In the genomic region with DNA sequence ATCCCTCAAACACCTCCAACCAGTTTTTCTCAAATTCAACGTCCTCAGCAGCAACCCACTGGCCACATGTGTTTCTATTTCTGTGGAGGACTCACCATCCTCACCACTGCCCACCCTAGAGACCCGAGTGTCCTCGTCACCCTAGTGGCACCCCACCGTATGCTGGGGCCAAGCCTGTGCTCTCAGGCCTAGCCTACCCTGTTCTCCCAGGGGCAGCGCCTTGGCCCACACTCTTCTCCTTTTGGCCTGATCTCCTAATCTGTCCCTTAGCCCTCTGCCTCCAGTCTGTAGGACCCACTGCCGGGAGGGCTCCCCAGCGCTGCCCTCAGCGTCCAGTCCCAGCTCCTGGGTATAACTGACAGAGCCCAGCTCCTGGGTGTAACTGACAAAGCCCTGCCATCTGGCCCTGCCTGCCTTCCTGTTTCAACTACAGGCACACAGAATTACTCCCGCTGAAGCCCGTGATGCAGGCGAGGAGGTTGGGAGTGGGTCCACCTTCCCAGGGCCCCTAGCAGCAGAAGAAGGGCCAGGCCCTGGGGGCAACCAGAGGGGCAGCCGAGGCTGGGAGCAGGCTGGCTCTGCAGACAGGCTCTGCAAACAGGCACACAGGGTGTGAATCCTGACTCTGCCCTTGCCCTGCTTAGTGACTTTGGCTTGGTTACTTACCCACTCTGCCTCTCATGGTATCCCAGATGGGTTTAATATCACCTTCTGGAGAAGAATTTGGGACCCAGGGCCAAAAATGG, we compare ENCODE assay signal across 10 cellular contexts. TPM values are rescaled to one million over a fixed set of nuclear protein-coding genes. Genes with fewer than 3 reads are reported as not detected.
DNase-seq lines count a peak whose midpoint lies in the region; ATAC-seq, FAIRE-seq and TF ChIP-seq lines count a peak whose summit lies in the region.
"Had no signal": no experiment of that assay in that cellular context is flagged by ENCODE, and none has a peak within 500 bp of the region (broad histone marks: within the 10 kb centered on the region; RNA-seq: fewer than 3 reads in every experiment).

No MANE protein-coding gene starts in this region.

- H4K5ac ChIP-seq in IMR-90 (ENCODE audit: low read depth, low read length), result no peak overlapping the region

- dilution Hi-C loops in IMR-90 (cut with HindIII; ENCODE audit: low sequenced_read_pairs, unreplicated experiment), result no loop called here

- H3K79me1 ChIP-seq in IMR-90 (ENCODE audit: low read depth in 1 of 2, low read length in 2 of 2), result peaks cover 2 to 16% of the 10 kb centered on the region in 2 experiments; a peak in 3 of 4 replicates

- H3K4me3 Mint-ChIP-seq in activated T-helper 17 cell treated with anti-CD3 and anti-CD28 coated beads, Interleukin-2, amount 50 U/mL, for 72 hours, result no peak overlapping the region
- H3K4me3 Mint-ChIP-seq in neural crest cell, result peak overlapping the region; percentile 80

- no peak overlapping the region for H3K56ac ChIP-seq in IMR-90 (ENCODE audit: extremely low read depth, insufficient read depth, low read length)

- no peaks in the 10 kb centered on the region for H3K36me3 Mint-ChIP-seq in activated T-helper 17 cell treated with anti-CD3 and anti-CD28 coated beads, Interleukin-2, amount 50 U/mL, for 72 hours (ENCODE audit: low read depth)
- no peaks in the 10 kb centered on the region for H3K36me3 Mint-ChIP-seq in neural crest cell (ENCODE audit: low read depth)

- no peak overlapping the region for H2AK9ac ChIP-seq in IMR-90 (replicated peaks; ENCODE audit: low read depth, low read length, poor library complexity)

- WGBS in IMR-90 (ENCODE audit: extremely low coverage in 2 of 2, insufficient read length in 1 of 2), 2 experiments, result 82% methylated on average over 6 of the region's 12 CpGs; no CpG with 5 or more reads in 1 of the 2 experiments

- no peak for TF ChIP-seq CTCF in IMR-90 (conservative IDR thresholded peaks at IDR 0.05; ENCODE audit: low read depth, low read length)
- no peak for TF ChIP-seq CTCF in neural crest cell (conservative IDR thresholded peaks at IDR 0.05)

- DNase-seq in DMS153 (lab: John Stamatoyannopoulos, UW) (peak; percentile 30), DMS153 treated with DMSO at 0.1 percent for 48 hours (lab: John Stamatoyannopoulos, UW; ENCODE audit: unreplicated experiment) (no peak), IMR-90 (no peak), neural crest cell (ENCODE audit: low read depth, low spot score) (no peak), RCC 7860 (ENCODE audit: low spot score) (no peak)
- DNase-seq in stimulated activated CD4-positive, alpha-beta T cell treated with anti-CD3 and anti-CD28 coated beads, Interleukin-4, amount 100 ng/mL, for 4 hours, result no peak
- DNase-seq: activated T-cell treated with anti-CD3 and anti-CD28 coated beads, Interleukin-2, amount 50 U/mL, for 48 hours had no signal

- H3K9me3 ChIP-seq in IMR-90 (ENCODE audit: control insufficient read depth, insufficient read depth, low read length), result no peaks in the 10 kb centered on the region

- POLR2A ChIA-PET in IMR-90 (lab: Charles Lee; ENCODE audit: unreplicated experiment), result no interaction called here

- no peaks in the 10 kb centered on the region for H4K20me1 ChIP-seq in IMR-90 (ENCODE audit: insufficient read depth, low read length)

- H3K4me1 Mint-ChIP-seq in activated T-helper 17 cell treated with anti-CD3 and anti-CD28 coated beads, Interleukin-2, amount 50 U/mL, for 72 hours, result peaks cover 3% of the 10 kb centered on the region
- peaks cover 43% of the 10 kb centered on the region for H3K4me1 Mint-ChIP-seq in neural crest cell

- intact Hi-C loops in IMR-90 (cut with micrococcal nuclease), result no loop called here

- BruUV-seq in IMR-90 (replicated peaks; lab: Mats Ljungman, UMichigan), result no TSS peak

- peak overlapping the region; percentile 61 for H2AFZ ChIP-seq in IMR-90 (replicated peaks; ENCODE audit: low read length, poor library complexity)

- H2AK5ac ChIP-seq in IMR-90 (ENCODE audit: low read depth, low read length), result peak overlapping the region; percentile 11; the same call in 1 of the 2 replicates

- no peaks in the 10 kb centered on the region for H3K9me3 Mint-ChIP-seq in activated T-helper 17 cell treated with anti-CD3 and anti-CD28 coated beads, Interleukin-2, amount 50 U/mL, for 72 hours
- H3K9me3 Mint-ChIP-seq in neural crest cell, result no peaks in the 10 kb centered on the region

- no peak for TF ChIP-seq RAD21 in IMR-90 (IDR thresholded peaks at IDR 0.05; ENCODE audit: low read length)

- H3K4me3 ChIP-seq in IMR-90 (ENCODE audit: insufficient read depth, low read depth, low read length), result no peak overlapping the region

- no peak overlapping the region; a peak in 1 of 4 replicates for H4K8ac ChIP-seq in IMR-90 (ENCODE audit: low read depth in 2 of 2, low read length in 2 of 2)

- H2BK5ac ChIP-seq in IMR-90 (ENCODE audit: low read depth, low read length, poor library complexity, severe bottlenecking), result no peak overlapping the region

- H3K27me3 Mint-ChIP-seq in activated T-helper 17 cell treated with anti-CD3 and anti-CD28 coated beads, Interleukin-2, amount 50 U/mL, for 72 hours, result peaks cover 14% of the 10 kb centered on the region
- no peaks in the 10 kb centered on the region for H3K27me3 Mint-ChIP-seq in neural crest cell (ENCODE audit: low read depth)

- no peak overlapping the region for H2BK120ac ChIP-seq in IMR-90 (ENCODE audit: low read depth, low read length)

- no peak overlapping the region for H4K91ac ChIP-seq in IMR-90 (ENCODE audit: insufficient read depth, low read depth, low read length)

- H3K27ac Mint-ChIP-seq in activated T-helper 17 cell treated with anti-CD3 and anti-CD28 coated beads, Interleukin-2, amount 50 U/mL, for 72 hours, result peak overlapping the region; percentile 56
- peak overlapping the region; percentile 83 for H3K27ac Mint-ChIP-seq in neural crest cell (ENCODE audit: unreplicated experiment)

- no peak overlapping the region for H3K9ac ChIP-seq in IMR-90 (ENCODE audit: low read depth, low read length)

- no peaks in the 10 kb centered on the region for H3K9me1 ChIP-seq in IMR-90 (ENCODE audit: insufficient read depth, low read length)

- H3K4me2 ChIP-seq in IMR-90 (ENCODE audit: low read depth, low read length), result no peak overlapping the region

- no peaks in the 10 kb centered on the region for H3K36me3 ChIP-seq in IMR-90 (ENCODE audit: control insufficient read depth, insufficient read depth, low read length)

- no peak for FAIRE-seq in RCC 7860 (lab: Jason Lieb, UNC)
- FAIRE-seq: D721Med had no signal

- no peaks in the 10 kb centered on the region for H3K27me3 ChIP-seq in IMR-90 (ENCODE audit: control insufficient read depth, insufficient read depth, low read length)

- H2BK15ac ChIP-seq in IMR-90 (ENCODE audit: low read depth, low read length), result no peak overlapping the region

- no peak overlapping the region for H3K14ac ChIP-seq in IMR-90 (replicated peaks; ENCODE audit: low read depth, low read length)

- H3K4ac ChIP-seq in IMR-90 (ENCODE audit: low read depth, low read length), result 0 out of 2 replicates have a peak overlapping the region, but pooled peaks have one; percentile 9

- CTCF ChIA-PET in IMR-90 (lab: Yijun Ruan, JAX), result no interaction called here

- H3K4me1 ChIP-seq in IMR-90 (ENCODE audit: control insufficient read depth, insufficient read depth, low read length), result peaks cover 5% of the 10 kb centered on the region

- no peak overlapping the region for H3K27ac ChIP-seq in IMR-90 (ENCODE audit: insufficient read depth, low read length)

- no peak overlapping the region for H3K23ac ChIP-seq in IMR-90 (ENCODE audit: low read depth, low read length)

- no peak overlapping the region for H2BK20ac ChIP-seq in IMR-90 (ENCODE audit: low read depth, low read length)

- ATAC-seq in IMR-90 (ENCODE audit: low read depth), result no peak
- ATAC-seq in activated T-helper 17 cell treated with anti-CD3 and anti-CD28 coated beads, Interleukin-2, amount 50 U/mL, for 72 hours (replicated peaks), result no peak
- no peak for ATAC-seq in GM21360 (IDR thresholded peaks at IDR 0.05; ENCODE audit: unreplicated experiment)

- in situ Hi-C loops in IMR-90 (cut with MboI; ENCODE audit: low sequenced_read_pairs), result no loop called here

- TF ChIP-seq POLR2A in IMR-90 (IDR thresholded peaks at IDR 0.05; ENCODE audit: low read depth, low read length), result no peak

- H3K18ac ChIP-seq in IMR-90 (ENCODE audit: low read depth, low read length), result no peak overlapping the region

TF ChIP-seq in IMR-90, 13 proteins besides CTCF, POLR2A, EP300 and RAD21 (continues in another document):
- TF ChIP-seq MAZ (IDR thresholded peaks at IDR 0.05; ENCODE audit: borderline replicate concordance, low read depth, low read length), result no peak
- no peak for TF ChIP-seq NFE2L2 (IDR thresholded peaks at IDR 0.05; ENCODE audit: low read depth, low read length)
- no peak for TF ChIP-seq BHLHE40 (IDR thresholded peaks at IDR 0.05; ENCODE audit: low read depth, low read length)
- TF ChIP-seq SMC3 (IDR thresholded peaks at IDR 0.05; ENCODE audit: low read depth, low read length), result no peak
- no peak for TF ChIP-seq RFX5 (IDR thresholded peaks at IDR 0.05; ENCODE audit: low read depth, low read length)
- TF ChIP-seq, protein P1, sequence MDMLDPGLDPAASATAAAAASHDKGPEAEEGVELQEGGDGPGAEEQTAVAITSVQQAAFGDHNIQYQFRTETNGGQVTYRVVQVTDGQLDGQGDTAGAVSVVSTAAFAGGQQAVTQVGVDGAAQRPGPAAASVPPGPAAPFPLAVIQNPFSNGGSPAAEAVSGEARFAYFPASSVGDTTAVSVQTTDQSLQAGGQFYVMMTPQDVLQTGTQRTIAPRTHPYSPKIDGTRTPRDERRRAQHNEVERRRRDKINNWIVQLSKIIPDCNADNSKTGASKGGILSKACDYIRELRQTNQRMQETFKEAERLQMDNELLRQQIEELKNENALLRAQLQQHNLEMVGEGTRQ (IDR thresholded peaks at IDR 0.05; ENCODE audit: low read depth, low read length), result no peak
- no peak for TF ChIP-seq MAFK (IDR thresholded peaks at IDR 0.05; ENCODE audit: low read depth, low read length)
- no peak for TF ChIP-seq CHD1 (IDR thresholded peaks at IDR 0.05; ENCODE audit: low read depth, low read length)
- no peak for TF ChIP-seq CEBPB (IDR thresholded peaks at IDR 0.05; ENCODE audit: low read depth, low read length)
- no peak for TF ChIP-seq RCOR1 (IDR thresholded peaks at IDR 0.05; ENCODE audit: insufficient replicate concordance, low read length)

RNA-seq across cellular contexts. Expression of a gene that starts 25.6 kb away (rescaled TPM):
- total RNA-seq in IMR-90 (2012; rRNA removed) (380 and 776 TPM in 2 replicates), neural crest cell (1,415 and 1,529 TPM in 2 replicates)
- 647 and 742 TPM in 2 replicates for polyA plus RNA-seq in IMR-90 (2012; rRNA removed)
- polyA plus RNA-seq in IMR-90 (2012; cell fraction: cytosol; rRNA removed), result 585 and 1,669 TPM in 2 replicates
- 208 and 388 TPM in 2 replicates for polyA plus RNA-seq in IMR-90 (2012; cell fraction: nucleus; rRNA removed; ENCODE audit: low replicate concordance)
- 1,000 to 10,000 TPM; 1,439 to 1,845 TPM for total RNA-seq in activated T-helper 17 cell treated with anti-CD3 and anti-CD28 coated beads, Interleukin-2, amount 50 U/mL, for 72 hours
